Comparison of ENCODE assay signal across 25 cellular contexts in genomic region chr4:165454426-165454825, GRCh38.
DNase-seq lines count a peak whose midpoint lies in the region; ATAC-seq and TF ChIP-seq lines count a peak whose summit lies in the region.
"Had no signal": no experiment of that assay in that cellular context is flagged by ENCODE, and none has a peak within 500 bp of the region (broad histone marks: within the 10 kb centered on the region; RNA-seq: fewer than 3 reads in every experiment).

No MANE protein-coding gene starts in this region.

- H3K9me3 Mint-ChIP-seq in stimulated activated naive CD8-positive, alpha-beta T cell treated with anti-CD3 and anti-CD28 coated beads, Interleukin-15, amount 100 ng/mL, for 72 hours: no peaks in the 10 kb centered on the region
- no peaks in the 10 kb centered on the region for H3K9me3 Mint-ChIP-seq in stimulated activated effector memory CD8-positive, alpha-beta T cell treated with anti-CD3 and anti-CD28 coated beads, Interleukin-12 subunit alpha, Interleukin-12 subunit beta, amount 100 ng/mL, for 72 hours
- H3K9me3 Mint-ChIP-seq: CD8-positive, alpha-beta T cell had no signal

- H3K27ac Mint-ChIP-seq in stimulated activated naive CD8-positive, alpha-beta T cell treated with anti-CD3 and anti-CD28 coated beads, Interleukin-15, amount 100 ng/mL, for 72 hours: no peak overlapping the region
- no peak overlapping the region for H3K27ac Mint-ChIP-seq in stimulated activated effector memory CD8-positive, alpha-beta T cell treated with anti-CD3 and anti-CD28 coated beads, Interleukin-12 subunit alpha, Interleukin-12 subunit beta, amount 100 ng/mL, for 72 hours
- H3K27ac Mint-ChIP-seq: B cell; CD8-positive, alpha-beta T cell had no signal

- DNase-seq in DMS53 (lab: John Stamatoyannopoulos, UW) (peak; percentile 7), DMS53 treated with DMSO at 0.1 percent for 48 hours (lab: John Stamatoyannopoulos, UW; ENCODE audit: unreplicated experiment) (no peak), foreskin keratinocyte (peak in 1 of 2 donors; percentile 43), SKM-1 (lab: John Stamatoyannopoulos, UW; ENCODE audit: unreplicated experiment) (no peak)
- DNase-seq in stimulated activated naive CD8-positive, alpha-beta T cell treated with anti-CD3 and anti-CD28 coated beads, Interleukin-15, Interleukin-2, amounts not matched to agents 100 U/mL and 50 U/mL, for 24 hours: no peak
- DNase-seq in stimulated activated naive CD8-positive, alpha-beta T cell treated with anti-CD3 and anti-CD28 coated beads, Interleukin-15, amount 100 ng/mL, for 72 hours: no peak
- no peak for DNase-seq in stimulated activated effector memory CD8-positive, alpha-beta T cell treated with anti-CD3 and anti-CD28 coated beads, Interleukin-12 subunit alpha, Interleukin-12 subunit beta, amount 100 ng/mL, for 72 hours (ENCODE audit: low spot score in 2 of 2)
- DNase-seq: Caco-2; CD8-positive, alpha-beta T cell; DMS79 treated with DMSO at 0.1 percent for 48 hours; GF-D8; KG1; MG63; NCI-H1105 treated with DMSO at 0.1 percent for 48 hours; NCI-H146; NCI-H2107; NCI-H524; NCI-H82; NK-92 treated with Interleukin-12 subunit alpha and Interleukin-12 subunit beta, amount 100 ng/mL, for 24 hours; PC-9; SK-N-SH had no signal

- no peaks in the 10 kb centered on the region for H3K4me1 ChIP-seq in foreskin keratinocyte
- H3K4me1 ChIP-seq: Caco-2 had no signal

- no peaks in the 10 kb centered on the region for H3K4me1 Mint-ChIP-seq in stimulated activated naive CD8-positive, alpha-beta T cell treated with anti-CD3 and anti-CD28 coated beads, Interleukin-15, amount 100 ng/mL, for 72 hours
- peaks cover 2% of the 10 kb centered on the region for H3K4me1 Mint-ChIP-seq in stimulated activated effector memory CD8-positive, alpha-beta T cell treated with anti-CD3 and anti-CD28 coated beads, Interleukin-12 subunit alpha, Interleukin-12 subunit beta, amount 100 ng/mL, for 72 hours
- H3K4me1 Mint-ChIP-seq: B cell had no signal

- no peak for TF ChIP-seq CTCF in foreskin keratinocyte (conservative IDR thresholded peaks at IDR 0.05)

- no peaks in the 10 kb centered on the region for H3K36me3 Mint-ChIP-seq in stimulated activated effector memory CD8-positive, alpha-beta T cell treated with anti-CD3 and anti-CD28 coated beads, Interleukin-12 subunit alpha, Interleukin-12 subunit beta, amount 100 ng/mL, for 72 hours
- H3K36me3 Mint-ChIP-seq: CD8-positive, alpha-beta T cell had no signal

- no peak overlapping the region for H3K27ac ChIP-seq in foreskin keratinocyte
- H3K27ac ChIP-seq: 22Rv1, C4-2B, PC-9 had no signal

- H3K4me3 Mint-ChIP-seq in stimulated activated naive CD8-positive, alpha-beta T cell treated with anti-CD3 and anti-CD28 coated beads, Interleukin-15, amount 100 ng/mL, for 72 hours: no peak overlapping the region
- no peak overlapping the region for H3K4me3 Mint-ChIP-seq in stimulated activated effector memory CD8-positive, alpha-beta T cell treated with anti-CD3 and anti-CD28 coated beads, Interleukin-12 subunit alpha, Interleukin-12 subunit beta, amount 100 ng/mL, for 72 hours
- H3K4me3 Mint-ChIP-seq: B cell; CD8-positive, alpha-beta T cell had no signal

- no peaks in the 10 kb centered on the region for H3K27me3 Mint-ChIP-seq in stimulated activated naive CD8-positive, alpha-beta T cell treated with anti-CD3 and anti-CD28 coated beads, Interleukin-15, amount 100 ng/mL, for 72 hours

- H3K27me3 ChIP-seq in foreskin keratinocyte: no peaks in the 10 kb centered on the region
- H3K27me3 ChIP-seq: MG63 had no signal

- ATAC-seq in stimulated activated naive CD8-positive, alpha-beta T cell treated with anti-CD3 and anti-CD28 coated beads, Interleukin-15, Interleukin-2, amounts not matched to agents 100 U/mL and 50 U/mL, for 24 hours: peak; percentile 52
- no peak for ATAC-seq in stimulated activated naive CD8-positive, alpha-beta T cell treated with anti-CD3 and anti-CD28 coated beads, Interleukin-15, amount 100 ng/mL, for 72 hours
- ATAC-seq in foreskin keratinocyte: peak; percentile 96
- ATAC-seq in stimulated activated effector memory CD8-positive, alpha-beta T cell treated with anti-CD3 and anti-CD28 coated beads, Interleukin-12 subunit alpha, Interleukin-12 subunit beta, amount 100 ng/mL, for 72 hours: peak; percentile 43
- ATAC-seq in GM19455 (IDR thresholded peaks at IDR 0.05; ENCODE audit: unreplicated experiment): no peak
- ATAC-seq: CD8-positive, alpha-beta T cell had no signal

Comparison
In these comparisons a context has a peak if more than half of its experiments do, and no peak if none do; other contexts are left out.
1. ATAC-seq: peak in stimulated activated naive CD8-positive, alpha-beta T cell treated with anti-CD3 and anti-CD28 coated beads, Interleukin-15, Interleukin-2, amounts not matched to agents 100 U/mL and 50 U/mL, for 24 hours (single experiment), foreskin keratinocyte (single experiment) and stimulated activated effector memory CD8-positive, alpha-beta T cell treated with anti-CD3 and anti-CD28 coated beads, Interleukin-12 subunit alpha, Interleukin-12 subunit beta, amount 100 ng/mL, for 72 hours (single experiment); none in stimulated activated naive CD8-positive, alpha-beta T cell treated with anti-CD3 and anti-CD28 coated beads, Interleukin-15, amount 100 ng/mL, for 72 hours (single experiment) and GM19455 (single experiment).